16 cellular contexts compared by ENCODE assay signal in genomic region chr10:94216201-94216600, GRCh38.
DNase-seq lines count a peak whose midpoint lies in the region; ATAC-seq and TF ChIP-seq lines count a peak whose summit lies in the region.
"Had no signal": no experiment of that assay in that cellular context is flagged by ENCODE, and none has a peak within 500 bp of the region (broad histone marks: within the 10 kb centered on the region; RNA-seq: fewer than 3 reads in every experiment).

No MANE protein-coding gene starts in this region.

- no peaks in the 10 kb centered on the region for H4K20me1 ChIP-seq in hepatocyte (ENCODE audit: insufficient read depth, poor library complexity, severe bottlenecking)
- H4K20me1 ChIP-seq: BLaER1 had no signal

- ATAC-seq in activated naive CD8-positive, alpha-beta T cell treated with anti-CD3 and anti-CD28 coated beads, Interleukin-2, amount 50 U/mL, for 24 hours = peak; percentile 15
- ATAC-seq in natural killer cell = no peak
- ATAC-seq: GM12878 had no signal

- H3K36me3 ChIP-seq in ascending aorta (no peaks in the 10 kb centered on the region), hepatocyte (replicated peaks; ENCODE audit: insufficient read depth, low read depth) (no peaks in the 10 kb centered on the region)
- H3K36me3 ChIP-seq: BLaER1, HAP-1 had no signal

- intact Hi-C loops in ascending aorta (cut with DNase I) (no loop called here), natural killer cell (cut with micrococcal nuclease) (no loop called here)

- no peaks in the 10 kb centered on the region for H3K9me3 ChIP-seq in ascending aorta
- H3K9me3 ChIP-seq in hepatocyte (ENCODE audit: low read depth) = no peaks in the 10 kb centered on the region
- H3K9me3 ChIP-seq: BLaER1, Caco-2, HAP-1 had no signal

- H3K36me3 Mint-ChIP-seq in activated naive CD8-positive, alpha-beta T cell treated with anti-CD3 and anti-CD28 coated beads, Interleukin-2, amount 50 U/mL, for 24 hours (ENCODE audit: low read depth) = no peaks in the 10 kb centered on the region
- H3K36me3 Mint-ChIP-seq in activated naive CD8-positive, alpha-beta T cell treated with anti-CD3 and anti-CD28 coated beads for 36 hours = no peaks in the 10 kb centered on the region
- H3K36me3 Mint-ChIP-seq in natural killer cell = no peaks in the 10 kb centered on the region
- H3K36me3 Mint-ChIP-seq: CD8-positive, alpha-beta memory T cell had no signal

- H3K9me3 Mint-ChIP-seq in activated naive CD8-positive, alpha-beta T cell treated with anti-CD3 and anti-CD28 coated beads, Interleukin-2, amount 50 U/mL, for 24 hours = no peaks in the 10 kb centered on the region
- no peaks in the 10 kb centered on the region for H3K9me3 Mint-ChIP-seq in activated naive CD8-positive, alpha-beta T cell treated with anti-CD3 and anti-CD28 coated beads for 36 hours
- H3K9me3 Mint-ChIP-seq in natural killer cell = no peaks in the 10 kb centered on the region
- H3K9me3 Mint-ChIP-seq: CD8-positive, alpha-beta memory T cell had no signal

- no peaks in the 10 kb centered on the region for H3K4me1 Mint-ChIP-seq in activated naive CD8-positive, alpha-beta T cell treated with anti-CD3 and anti-CD28 coated beads, Interleukin-2, amount 50 U/mL, for 24 hours
- no peaks in the 10 kb centered on the region for H3K4me1 Mint-ChIP-seq in activated naive CD8-positive, alpha-beta T cell treated with anti-CD3 and anti-CD28 coated beads for 36 hours
- H3K4me1 Mint-ChIP-seq in natural killer cell = no peaks in the 10 kb centered on the region
- H3K4me1 Mint-ChIP-seq: CD8-positive, alpha-beta memory T cell had no signal

- peaks cover 6% of the 10 kb centered on the region for H3K27me3 Mint-ChIP-seq in activated naive CD8-positive, alpha-beta T cell treated with anti-CD3 and anti-CD28 coated beads, Interleukin-2, amount 50 U/mL, for 24 hours
- peaks cover 5% of the 10 kb centered on the region for H3K27me3 Mint-ChIP-seq in activated naive CD8-positive, alpha-beta T cell treated with anti-CD3 and anti-CD28 coated beads for 36 hours
- peaks cover 8 to 31% of the 10 kb centered on the region in 2 donors for H3K27me3 Mint-ChIP-seq in natural killer cell (ENCODE audit: low read depth in 2 of 2)

- H3K27me3 ChIP-seq in ascending aorta (no peaks in the 10 kb centered on the region), hepatocyte (no peaks in the 10 kb centered on the region)
- H3K27me3 ChIP-seq: BLaER1 had no signal

- WGBS in hepatocyte (ENCODE audit: low lambda C conversion rate, missing lambda C conversion rate) = 89% methylated on average over 4 of the region's 4 CpGs

- H2AFZ ChIP-seq in hepatocyte = no peak overlapping the region
- H2AFZ ChIP-seq: GM23248 had no signal

- no peak for TF ChIP-seq CTCF in ascending aorta (IDR thresholded peaks at IDR 0.05)
- TF ChIP-seq CTCF in natural killer cell (IDR thresholded peaks at IDR 0.05) = no peak
- TF ChIP-seq CTCF in hepatocyte (IDR thresholded peaks at IDR 0.05; ENCODE audit: poor library complexity) = no peak

- no peak overlapping the region for H3K4me3 ChIP-seq in ascending aorta
- no peak overlapping the region for H3K4me3 ChIP-seq in hepatocyte
- H3K4me3 ChIP-seq: BLaER1, GM12878, GM23248, HAP-1 had no signal

- H3K79me2 ChIP-seq in hepatocyte = no peaks in the 10 kb centered on the region

- H3K4me1 ChIP-seq in ascending aorta (peaks cover 0 to 38% of the 10 kb centered on the region in 2 donors), hepatocyte (ENCODE audit: insufficient read depth) (no peaks in the 10 kb centered on the region)
- H3K4me1 ChIP-seq: BLaER1, Caco-2, HAP-1 had no signal

- H3K27ac ChIP-seq in ascending aorta (peak overlapping the region; percentile 72 to 81), hepatocyte (no peak overlapping the region)
- H3K27ac ChIP-seq: BLaER1, GM23248 had no signal

- H3K27ac Mint-ChIP-seq in activated naive CD8-positive, alpha-beta T cell treated with anti-CD3 and anti-CD28 coated beads, Interleukin-2, amount 50 U/mL, for 24 hours = no peak overlapping the region
- no peak overlapping the region for H3K27ac Mint-ChIP-seq in activated naive CD8-positive, alpha-beta T cell treated with anti-CD3 and anti-CD28 coated beads for 36 hours
- H3K27ac Mint-ChIP-seq in natural killer cell = no peak overlapping the region
- H3K27ac Mint-ChIP-seq: CD8-positive, alpha-beta memory T cell had no signal

- no peak for DNase-seq in activated naive CD8-positive, alpha-beta T cell treated with anti-CD3 and anti-CD28 coated beads, Interleukin-2, amount 50 U/mL, for 24 hours
- DNase-seq in activated naive CD8-positive, alpha-beta T cell treated with anti-CD3 and anti-CD28 coated beads for 36 hours = no peak
- DNase-seq in ascending aorta (ENCODE audit: low spot score in 2 of 2) = no peak
- peak; percentile 16 for DNase-seq in iPS-NIHi11 (ENCODE audit: low spot score)
- no peak for DNase-seq in natural killer cell
- DNase-seq in hepatocyte (ENCODE audit: low spot score) = no peak
- no peak for DNase-seq in T-helper 9 cell
- DNase-seq: 8988T; AML-193; Caco-2; CD8-positive, alpha-beta memory T cell; DMS79; GM23248 had no signal

- no peak overlapping the region for H3K4me2 ChIP-seq in hepatocyte
- H3K4me2 ChIP-seq: BLaER1 had no signal

- no peak overlapping the region for H3K4me3 Mint-ChIP-seq in activated naive CD8-positive, alpha-beta T cell treated with anti-CD3 and anti-CD28 coated beads, Interleukin-2, amount 50 U/mL, for 24 hours
- no peak overlapping the region for H3K4me3 Mint-ChIP-seq in activated naive CD8-positive, alpha-beta T cell treated with anti-CD3 and anti-CD28 coated beads for 36 hours
- no peak overlapping the region for H3K4me3 Mint-ChIP-seq in natural killer cell
- H3K4me3 Mint-ChIP-seq: CD8-positive, alpha-beta memory T cell had no signal

- no peaks in the 10 kb centered on the region for H3K9me2 ChIP-seq in hepatocyte (replicated peaks; ENCODE audit: insufficient read depth)
